In the genomic region with DNA sequence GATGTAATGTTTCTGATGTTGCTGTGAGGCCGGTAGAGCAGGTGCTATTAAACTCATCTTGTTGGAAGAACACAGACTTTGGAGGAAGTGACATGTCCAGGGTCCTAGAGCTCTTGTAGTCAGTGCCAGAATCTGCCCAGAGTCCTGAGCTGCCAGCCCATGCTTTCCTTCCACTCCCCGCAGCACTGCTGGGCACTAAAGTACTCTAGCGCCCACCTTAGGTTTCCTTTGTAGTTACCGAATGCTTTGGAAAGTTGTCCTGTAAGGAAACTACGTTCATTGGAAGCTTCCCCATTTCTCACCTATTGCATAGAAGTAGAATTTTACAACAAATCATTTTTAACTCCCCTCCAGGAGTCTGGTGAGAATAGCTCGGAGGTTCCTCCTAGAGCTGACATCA, we compare ENCODE assay signal across 1 cellular context.
TF ChIP-seq lines count a peak whose summit lies in the region.

No MANE protein-coding gene starts in this region.

TF ChIP-seq in H1, 55 proteins besides CTCF, POLR2A, EP300 and RAD21:
- no peak for TF ChIP-seq TAF1 (IDR thresholded peaks at IDR 0.05; ENCODE audit: low read depth, low read length)
- TF ChIP-seq KDM4A (IDR thresholded peaks at IDR 0.05; ENCODE audit: low read depth, low read length, severe bottlenecking) = no peak
